20 cellular contexts compared by ENCODE assay signal in genomic region chrX:113868716-113869115, GRCh38.
DNase-seq lines count a peak whose midpoint lies in the region; ATAC-seq, FAIRE-seq and TF ChIP-seq lines count a peak whose summit lies in the region.
"Had no signal": no experiment of that assay in that cellular context is flagged by ENCODE, and none has a peak within 500 bp of the region (broad histone marks: within the 10 kb centered on the region; RNA-seq: fewer than 3 reads in every experiment).

No MANE protein-coding gene starts in this region.

- H3K9me3 ChIP-seq in BLaER1 treated with 17β-estradiol and CSF1 and Interleukin-3, amounts not matched to agents 10 nM and 100 nM (replicated peaks in 1 of 11), result peaks cover 0 to 13% (median 7%) of the 10 kb centered on the region in 11 experiments; a peak in 11 of 22 replicates
- no peaks in the 10 kb centered on the region for H3K9me3 ChIP-seq in ascending aorta
- H3K9me3 ChIP-seq: Peyer's patch had no signal

- H3K4me3 ChIP-seq in BLaER1 treated with 17β-estradiol and CSF1 and Interleukin-3, amounts not matched to agents 10 nM and 100 nM, result peak overlapping the region in 1 of 10 experiments; percentile 29; a peak in 1 of 20 replicates
- no peak overlapping the region for H3K4me3 ChIP-seq in ascending aorta
- H3K4me3 ChIP-seq: GM12878, GM23248, Peyer's patch had no signal

- peak; percentile 54 for DNase-seq in H4 (ENCODE audit: low spot score)
- no peak for DNase-seq in mesothelial cell of epicardium (ENCODE audit: low spot score in 2 of 2, unreplicated experiment in 2 of 2)
- no peak for DNase-seq in left colon
- no peak for DNase-seq in ascending aorta (ENCODE audit: low spot score in 2 of 2)
- no peak for DNase-seq in cerebellar cortex (ENCODE audit: low spot score)
- DNase-seq: C1 segment of cervical spinal cord; Calu3; CD8-positive, alpha-beta T cell; DMS153; GM23248; NCI-H1105; NCI-H2029 treated with DMSO at 0.1 percent for 48 hours; NCI-H510A treated with DMSO at 0.1 percent for 48 hours; NCI-H748 treated with DMSO at 0.1 percent for 48 hours; Peyer's patch had no signal

- no peak overlapping the region for H3K4me3 Mint-ChIP-seq in mesothelial cell of epicardium
- H3K4me3 Mint-ChIP-seq: CD8-positive, alpha-beta T cell had no signal

- peaks cover 13% of the 10 kb centered on the region for H3K9me3 Mint-ChIP-seq in mesothelial cell of epicardium

- no peak for TF ChIP-seq CTCF in mesothelial cell of epicardium (IDR thresholded peaks at IDR 0.05; ENCODE audit: unreplicated experiment)
- no peak for TF ChIP-seq CTCF in ascending aorta (IDR thresholded peaks at IDR 0.05)

- intact Hi-C loops in left colon (cut with DNase I, micrococcal nuclease) (no loop called here), ascending aorta (cut with DNase I) (no loop called here)

- no peaks in the 10 kb centered on the region for H3K36me3 ChIP-seq in BLaER1 treated with 17β-estradiol and CSF1 and Interleukin-3, amounts not matched to agents 10 nM and 100 nM
- H3K36me3 ChIP-seq in ascending aorta, result no peaks in the 10 kb centered on the region
- H3K36me3 ChIP-seq: Peyer's patch had no signal

- peaks cover 12 to 84% (median 77%) of the 10 kb centered on the region in 11 experiments; a peak in 21 of 22 replicates for H3K27me3 ChIP-seq in BLaER1 treated with 17β-estradiol and CSF1 and Interleukin-3, amounts not matched to agents 10 nM and 100 nM
- no peaks in the 10 kb centered on the region for H3K27me3 ChIP-seq in ascending aorta
- H3K27me3 ChIP-seq: Peyer's patch had no signal

- peaks cover 6% of the 10 kb centered on the region for H3K36me3 Mint-ChIP-seq in mesothelial cell of epicardium
- H3K36me3 Mint-ChIP-seq: CD8-positive, alpha-beta T cell had no signal

- 0 out of 22 replicates have a peak overlapping the region, but pooled peaks of 1 of the 11 experiments have one; percentile 7 for H3K27ac ChIP-seq in BLaER1 treated with 17β-estradiol and CSF1 and Interleukin-3, amounts not matched to agents 10 nM and 100 nM
- no peak overlapping the region for H3K27ac ChIP-seq in ascending aorta
- H3K27ac ChIP-seq: GM23248, Peyer's patch had no signal

- H3K4me2 ChIP-seq in BLaER1 treated with 17β-estradiol and CSF1 and Interleukin-3, amounts not matched to agents 10 nM and 100 nM, result peak overlapping the region in 9 of 11 experiments; percentile 1 to 55 (median 39); a peak in 12 of 22 replicates

- H3K4me1 ChIP-seq in BLaER1 treated with 17β-estradiol and CSF1 and Interleukin-3, amounts not matched to agents 10 nM and 100 nM, result peaks cover 0 to 18% (median 9%) of the 10 kb centered on the region in 10 experiments; a peak in 11 of 20 replicates
- no peaks in the 10 kb centered on the region for H3K4me1 ChIP-seq in ascending aorta
- H3K4me1 ChIP-seq: Peyer's patch had no signal

- no peaks in the 10 kb centered on the region for H4K20me1 ChIP-seq in BLaER1 treated with 17β-estradiol and CSF1 and Interleukin-3, amounts not matched to agents 10 nM and 100 nM

- H3K27ac Mint-ChIP-seq in mesothelial cell of epicardium, result peak overlapping the region; percentile 93
- H3K27ac Mint-ChIP-seq: CD8-positive, alpha-beta T cell had no signal

- H3K4me1 Mint-ChIP-seq in mesothelial cell of epicardium, result peaks cover 25% of the 10 kb centered on the region

- H3K27me3 Mint-ChIP-seq in mesothelial cell of epicardium (ENCODE audit: low read depth), result no peaks in the 10 kb centered on the region

- no peak overlapping the region for H3K9ac ChIP-seq in BLaER1 treated with 17β-estradiol and CSF1 and Interleukin-3, amounts not matched to agents 10 nM and 100 nM
- H3K9ac ChIP-seq: GM23248 had no signal

- ATAC-seq in left colon, result no peak
- ATAC-seq: CD8-positive, alpha-beta T cell; GM12878; HCT116; SK-N-SH treated with all-trans-retinoic acid at 6 μM for 48 hours had no signal

- peak; percentile 75 for FAIRE-seq in colon (lab: Jason Lieb, UNC)
- FAIRE-seq: GM12878 had no signal
